Comparison of ENCODE assay signal across 19 cellular contexts in genomic region chr13:45403081-45403480, GRCh38. TPM values are rescaled to one million over a fixed set of nuclear protein-coding genes. Genes with fewer than 3 reads are reported as not detected.
DNase-seq lines count a peak whose midpoint lies in the region; ATAC-seq, FAIRE-seq and TF ChIP-seq lines count a peak whose summit lies in the region.
"Had no signal": no experiment of that assay in that cellular context is flagged by ENCODE, and none has a peak within 500 bp of the region (broad histone marks: within the 10 kb centered on the region; RNA-seq: fewer than 3 reads in every experiment).

No MANE protein-coding gene starts in this region.

- in situ Hi-C loops in HepG2 (cut with HindIII; ENCODE audit: extremely low pct_ligation_motif_present, low pct_unique_long_range_greater_than_20kb) (no loop called here), gastrocnemius medialis (cut with MboI; ENCODE audit: low sequenced_read_pairs in 4 of 4) (no loop called here)

- TF ChIP-seq RAD21 in HepG2 (CRISPR knock-in tag; IDR thresholded peaks at IDR 0.05): no peak

- TF ChIP-seq EP300 in HepG2 (IDR thresholded peaks at IDR 0.05; ENCODE audit: low read depth in 2 of 2, low read length in 2 of 2): no peak
- TF ChIP-seq EP300 in HepG2 (CRISPR knock-in tag; IDR thresholded peaks at IDR 0.05; ENCODE audit: borderline replicate concordance): no peak

- no peak for ATAC-seq in HepG2
- no peak for ATAC-seq in right lobe of liver
- peak in 1 of 2 donors; percentile 16 for ATAC-seq in gastrocnemius medialis

- no peaks in the 10 kb centered on the region for H3K9me3 ChIP-seq in breast epithelium
- no peaks in the 10 kb centered on the region for H3K9me3 ChIP-seq in HepG2 (ENCODE audit: low read length)
- no peaks in the 10 kb centered on the region for H3K9me3 ChIP-seq in right lobe of liver
- H3K9me3 ChIP-seq in gastrocnemius medialis: no peaks in the 10 kb centered on the region
- H3K9me3 ChIP-seq: BLaER1, Caco-2 had no signal

- no peak overlapping the region for H3K4me2 ChIP-seq in HepG2 (ENCODE audit: low read depth, low read length)
- H3K4me2 ChIP-seq: BLaER1 had no signal

- POLR2A ChIA-PET in MCF 10A (lab: Yijun Ruan, JAX): no interaction called here
- POLR2A ChIA-PET in HepG2 (lab: Yijun Ruan, JAX): no interaction called here

- no peak for TF ChIP-seq POLR2A in breast epithelium (IDR thresholded peaks at IDR 0.05)
- TF ChIP-seq POLR2A in HepG2 (IDR thresholded peaks at IDR 0.05; ENCODE audit: insufficient read depth in 1 of 2, low read depth in 2 of 2, low read length in 2 of 2): no peak
- no peak for TF ChIP-seq POLR2A in right lobe of liver (IDR thresholded peaks at IDR 0.05)
- TF ChIP-seq POLR2A in gastrocnemius medialis (IDR thresholded peaks at IDR 0.05): no peak

- H3K9me3 Mint-ChIP-seq in MCF 10A (ENCODE audit: unreplicated experiment): no peaks in the 10 kb centered on the region
- H3K9me3 Mint-ChIP-seq: CD8-positive, alpha-beta memory T cell; HFFc6 had no signal

- H3K4me1 ChIP-seq in breast epithelium (no peaks in the 10 kb centered on the region), HepG2 (ENCODE audit: insufficient read depth, low read length) (no peaks in the 10 kb centered on the region), right lobe of liver (no peaks in the 10 kb centered on the region), gastrocnemius medialis (peaks cover 25 to 26% of the 10 kb centered on the region in 2 donors)
- H3K4me1 ChIP-seq: Caco-2 had no signal

- H3K36me3 Mint-ChIP-seq in MCF 10A (ENCODE audit: insufficient read depth, unreplicated experiment): peaks cover 60% of the 10 kb centered on the region

- no peak overlapping the region for H3K9ac ChIP-seq in HepG2 (ENCODE audit: insufficient read depth, low read depth, low read length)
- H3K9ac ChIP-seq: BLaER1 had no signal

- no peaks in the 10 kb centered on the region for H3K4me1 Mint-ChIP-seq in MCF 10A (ENCODE audit: insufficient read depth, unreplicated experiment)

- H3K4me3 Mint-ChIP-seq in MCF 10A (ENCODE audit: unreplicated experiment): no peak overlapping the region
- H3K4me3 Mint-ChIP-seq: CD8-positive, alpha-beta memory T cell; HFFc6 had no signal

- intact Hi-C loops in breast epithelium (cut with DNase I; ENCODE audit: low total_unique reads) (no loop called here), MCF 10A (cut with micrococcal nuclease) (no loop called here), HepG2 (cut with micrococcal nuclease; ENCODE audit: unreplicated experiment) (no loop called here), right lobe of liver (cut with DNase I) (no loop called here), gastrocnemius medialis (cut with DNase I; ENCODE audit: low total_unique reads) (no loop called here)

- no peaks in the 10 kb centered on the region for H4K20me1 ChIP-seq in HepG2 (ENCODE audit: insufficient read depth, low read length)
- H4K20me1 ChIP-seq: BLaER1 had no signal

- H3K36me3 ChIP-seq in breast epithelium (no peaks in the 10 kb centered on the region), HepG2 (replicated peaks in 1 of 2; ENCODE audit: control insufficient read depth in 1 of 2, insufficient read depth in 2 of 2, low read length in 2 of 2) (peaks cover 18 to 81% of the 10 kb centered on the region in 2 experiments), right lobe of liver (peaks cover 0 to 99% (median 59%) of the 10 kb centered on the region in 4 donors), gastrocnemius medialis (peaks cover 0 to 44% of the 10 kb centered on the region in 2 donors)

- no peak overlapping the region for H3K4me3 ChIP-seq in breast epithelium
- no peak overlapping the region for H3K4me3 ChIP-seq in HepG2 (replicated peaks in 1 of 3; ENCODE audit: insufficient read depth in 1 of 3, low read depth in 2 of 3, low read length in 3 of 3)
- H3K4me3 ChIP-seq in right lobe of liver: no peak overlapping the region
- H3K4me3 ChIP-seq in gastrocnemius medialis: no peak overlapping the region
- H3K4me3 ChIP-seq: BLaER1 had no signal

- FAIRE-seq in HepG2 (lab: Jason Lieb, UNC): no peak
- FAIRE-seq: GM12892, H1 had no signal

- H3K27ac ChIP-seq in breast epithelium: peak overlapping the region; percentile 17 to 31
- H3K27ac ChIP-seq in HepG2 (ENCODE audit: extremely low read length, insufficient read depth, low read length): no peak overlapping the region
- H3K27ac ChIP-seq in right lobe of liver: no peak overlapping the region
- peak overlapping the region; percentile 76 to 83 (median 78) for H3K27ac ChIP-seq in gastrocnemius medialis
- H3K27ac ChIP-seq: BLaER1, HL-60 had no signal

- H3K27ac Mint-ChIP-seq in MCF 10A (ENCODE audit: low read depth, unreplicated experiment): no peak overlapping the region
- H3K27ac Mint-ChIP-seq: HFFc6 had no signal

- WGBS in HepG2 (ENCODE audit: low lambda C conversion rate): 96% methylated on average over 3 of the region's 3 CpGs
- WGBS in right lobe of liver (ENCODE audit: insufficient coverage, low coverage, low lambda C conversion rate, missing lambda C conversion rate): 85% methylated on average over 3 of the region's 3 CpGs

- H3K27me3 Mint-ChIP-seq in MCF 10A (ENCODE audit: insufficient read depth, unreplicated experiment): no peaks in the 10 kb centered on the region
- H3K27me3 Mint-ChIP-seq: CD8-positive, alpha-beta memory T cell had no signal

- BruUV-seq in MCF 10A (replicated peaks; lab: Mats Ljungman, UMichigan) (no TSS peak), HepG2 (replicated peaks; lab: Mats Ljungman, UMichigan) (TSS peak; percentile 7)

- H3K27me3 ChIP-seq in breast epithelium (no peaks in the 10 kb centered on the region), HepG2 (ENCODE audit: control insufficient read depth in 1 of 2, insufficient read depth in 2 of 2, low read length in 2 of 2) (no peaks in the 10 kb centered on the region), right lobe of liver (no peaks in the 10 kb centered on the region), gastrocnemius medialis (no peaks in the 10 kb centered on the region)
- H3K27me3 ChIP-seq: BLaER1 had no signal

- no peaks in the 10 kb centered on the region for H3K79me2 ChIP-seq in HepG2 (ENCODE audit: insufficient read depth, low read length)

- no peak overlapping the region for H2AFZ ChIP-seq in HepG2 (ENCODE audit: low read length)

- CTCF ChIA-PET in MCF 10A (lab: Yijun Ruan, JAX): no interaction called here
- CTCF ChIA-PET in HepG2 (lab: Yijun Ruan, JAX; ENCODE audit: low intra/inter-chr PET ratio, low total read pairs): no interaction called here

- DNase-seq in breast epithelium (ENCODE audit: low spot score in 2 of 2) (no peak), MCF 10A (ENCODE audit: unreplicated experiment) (no peak), HepG2 (ENCODE audit: low spot score) (no peak), right lobe of liver (no peak), gastrocnemius medialis (no peak), NCI-H146 treated with DMSO at 0.1 percent for 48 hours (lab: John Stamatoyannopoulos, UW; ENCODE audit: unreplicated experiment) (no peak)
- DNase-seq in stimulated activated CD4-positive, alpha-beta T cell treated with anti-CD3 and anti-CD28 coated beads, Interleukin-15, amount 100 ng/mL, for 24 hours: no peak
- DNase-seq: 8988T; AML-193; Caco-2; CD8-positive, alpha-beta memory T cell; DND-41; GDM1; HCEC 1CT; HFFc6 had no signal

- TF ChIP-seq CTCF in breast epithelium (IDR thresholded peaks at IDR 0.05) (no peak), MCF 10A (IDR thresholded peaks at IDR 0.05; ENCODE audit: unreplicated experiment) (no peak), HepG2 (CRISPR knock-in tag; IDR thresholded peaks at IDR 0.05) (no peak), right lobe of liver (IDR thresholded peaks at IDR 0.05) (no peak), gastrocnemius medialis (IDR thresholded peaks at IDR 0.05 in 4 of 5, conservative IDR thresholded peaks at IDR 0.05 in 1 of 5) (no peak)

TF ChIP-seq in HepG2, 621 proteins besides CTCF, POLR2A, EP300 and RAD21:
- TF ChIP-seq FOXJ3 (CRISPR knock-in tag; IDR thresholded peaks at IDR 0.05; ENCODE audit: borderline replicate concordance) (no peak), PRMT3 (CRISPR knock-in tag; IDR thresholded peaks at IDR 0.05; ENCODE audit: borderline replicate concordance, low read depth) (no peak), MIXL1 (CRISPR knock-in tag; IDR thresholded peaks at IDR 0.05) (no peak), ZSCAN20 (CRISPR knock-in tag; IDR thresholded peaks at IDR 0.05; ENCODE audit: borderline replicate concordance) (no peak), MIER3 (CRISPR knock-in tag; IDR thresholded peaks at IDR 0.05; ENCODE audit: borderline replicate concordance) (no peak)

RNA-seq across cellular contexts. Expression of gene SLC25A30, which starts 15.1 kb away (rescaled TPM):
- 10 to 100 TPM; 11.7 to 20.3 (median 14.4) TPM for total RNA-seq in breast epithelium
- total RNA-seq in MCF 10A (2022): 10.5 and 11.9 TPM in 2 replicates
- total RNA-seq in HepG2 (2016; rRNA removed; fragmentation: Illumina TruSeq; extraction: Trizol): 22.5 and 51.1 TPM in 2 replicates
- total RNA-seq in HepG2 (2016; cell fraction: cytosol; rRNA removed; fragmentation: Illumina TruSeq; extraction: Trizol; ENCODE audit: low read depth): 19.7 and 21.5 TPM in 2 replicates
- 23.8 and 44.2 TPM in 2 replicates for total RNA-seq in HepG2 (2016; cell fraction: insoluble cytoplasmic fraction; rRNA removed; fragmentation: Illumina TruSeq; extraction: Trizol)
- total RNA-seq in HepG2 (2016; cell fraction: membrane; rRNA removed; fragmentation: Illumina TruSeq; extraction: Trizol): 31.3 and 31.8 TPM in 2 replicates
- 20.6 and 22.5 TPM in 2 replicates for total RNA-seq in HepG2 (2016; cell fraction: nucleus; rRNA removed; fragmentation: Illumina TruSeq; extraction: Trizol)
- 19.6 and 19.9 TPM in 2 replicates for polyA plus RNA-seq in HepG2 (2011; rRNA removed)
- polyA plus RNA-seq in HepG2 (2011; cell fraction: cytosol; rRNA removed): 13.8 and 15.3 TPM in 2 replicates
- 14.3 and 16.7 TPM in 2 replicates for polyA plus RNA-seq in HepG2 (2011; cell fraction: nucleus; rRNA removed)
- 19.1 and 23.4 TPM in 2 replicates for polyA plus RNA-seq in HepG2 (2012)
- polyA plus RNA-seq in HepG2 (2016; cell fraction: cytosol; fragmentation: Illumina TruSeq; extraction: Trizol; ENCODE audit: low read depth): 5.3 and 5.9 TPM in 2 replicates
- 38.7 and 39.7 TPM in 2 replicates for polyA plus RNA-seq in HepG2 (2016; cell fraction: insoluble cytoplasmic fraction; fragmentation: Illumina TruSeq; extraction: Trizol; ENCODE audit: low read depth)
- polyA plus RNA-seq in HepG2 (2016; cell fraction: membrane; fragmentation: Illumina TruSeq; extraction: Trizol; ENCODE audit: low read depth): 10.5 and 13.7 TPM in 2 replicates
- 32.3 and 39.0 TPM in 2 replicates for polyA plus RNA-seq in HepG2 (2016; cell fraction: nucleus; fragmentation: Illumina TruSeq; extraction: Trizol; ENCODE audit: insufficient read depth, low read depth)
- polyA minus RNA-seq in HepG2 (2011; rRNA and poly(A)+ RNA removed; ENCODE audit: low replicate concordance): 8.8 and 61.2 TPM in 2 replicates
- polyA minus RNA-seq in HepG2 (2011; cell fraction: cytosol; rRNA and poly(A)+ RNA removed): 24.5 and 28.9 TPM in 2 replicates
- 27.6 and 30.8 TPM in 2 replicates for polyA minus RNA-seq in HepG2 (2011; cell fraction: nucleus; rRNA and poly(A)+ RNA removed)
- 10 to 100 TPM; 16.1 to 60.4 (median 45.0) TPM for total RNA-seq in right lobe of liver
- 10 to 100 TPM in 3 of 4 donors, 1 to 10 TPM in 1; 4.2 to 27.1 (median 14.6) TPM for total RNA-seq in gastrocnemius medialis

Comparison
In these comparisons a context has a peak if more than half of its experiments do, and no peak if none do; other contexts are left out.
1. H3K27ac ChIP-seq: peak in breast epithelium (2 of 2) and gastrocnemius medialis (4 of 4); none in HepG2 (single experiment) and right lobe of liver (0 of 3).